ENCODE assay signal across 13 cellular contexts in the genomic region with DNA sequence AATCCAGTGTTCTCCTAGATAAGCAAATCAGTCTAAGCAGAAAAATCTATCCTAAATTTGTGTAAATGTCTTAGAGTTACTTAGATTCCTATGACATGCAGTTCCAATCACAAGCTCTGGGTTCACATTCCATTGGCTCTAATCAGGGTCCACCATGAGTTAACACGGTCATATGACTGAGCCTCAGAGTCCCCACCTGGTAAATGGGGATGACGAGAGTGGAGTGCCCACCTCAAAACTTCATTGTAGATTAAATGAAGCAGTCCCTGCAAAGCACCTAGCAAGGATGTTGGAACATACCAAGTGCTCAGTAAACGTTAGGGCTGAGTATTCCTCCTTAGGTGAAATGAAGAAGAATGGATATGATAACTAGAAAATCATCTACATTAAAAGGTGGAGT. TPM values are rescaled to one million over a fixed set of nuclear protein-coding genes. Genes with fewer than 3 reads are reported as not detected.
A peak's percentile ranks its signal among the peaks of the same experiment; 100 is the strongest.
DNase-seq lines count a peak whose midpoint lies in the region; ATAC-seq and TF ChIP-seq lines count a peak whose summit lies in the region.
"Had no signal": no experiment of that assay in that cellular context is flagged by ENCODE, and none has a peak within 500 bp of the region (broad histone marks: within the 10 kb centered on the region; RNA-seq: fewer than 3 reads in every experiment).

No MANE protein-coding gene starts in this region.

- H4K8ac ChIP-seq in H9 (replicated peaks; ENCODE audit: insufficient read length, low read depth, low read length) (no peak overlapping the region), mesendoderm (ENCODE audit: low read depth, low read length) (no peak overlapping the region)

- in situ Hi-C loops in G401 (cut with HindIII; ENCODE audit: low sequenced_read_pairs), result no loop called here

- no peak overlapping the region for H2BK5ac ChIP-seq in H9 (ENCODE audit: insufficient read length, low read length)
- no peak overlapping the region for H2BK5ac ChIP-seq in mesendoderm (ENCODE audit: low read length)

- H3K79me1 ChIP-seq in H9 (ENCODE audit: insufficient read depth, low read depth, low read length, poor library complexity, severe bottlenecking) (no peaks in the 10 kb centered on the region), mesendoderm (ENCODE audit: low read length) (no peaks in the 10 kb centered on the region)

- no peaks in the 10 kb centered on the region for H3K9me3 ChIP-seq in H9 (ENCODE audit: control insufficient read depth, low read depth, low read length)
- no peaks in the 10 kb centered on the region for H3K9me3 ChIP-seq in OCI-LY7 (ENCODE audit: low read length)

- no CpG with 5 or more reads among the region's 3 CpGs for WGBS in H9 (ENCODE audit: extremely low coverage, insufficient read length, low lambda C conversion rate)
- no CpG with 5 or more reads among the region's 3 CpGs for WGBS in mesendoderm (ENCODE audit: extremely low coverage, insufficient coverage, low lambda C conversion rate)

- no peak overlapping the region for H2BK15ac ChIP-seq in H9 (ENCODE audit: low read depth, low read length)
- no peak overlapping the region for H2BK15ac ChIP-seq in mesendoderm (replicated peaks; ENCODE audit: low read depth)

- H3K4me1 ChIP-seq in H9 (ENCODE audit: insufficient read depth, low read length) (peaks cover 19% of the 10 kb centered on the region; the same call in 1 of the 2 replicates), mesendoderm (ENCODE audit: control insufficient read depth, low read depth, low read length) (peaks cover 10% of the 10 kb centered on the region), OCI-LY7 (ENCODE audit: insufficient read depth, low read length, poor library complexity, severe bottlenecking) (peaks cover 6% of the 10 kb centered on the region)

- H3K27ac Mint-ChIP-seq in Calu3 (ENCODE audit: unreplicated experiment) (peak overlapping the region; percentile 19), H9 (peak overlapping the region in 1 of 3 experiments; percentile 25; a peak in 1 of 7 replicates)
- peak overlapping the region; percentile 54 for H3K27ac Mint-ChIP-seq in activated T-helper 17 cell treated with anti-CD3 and anti-CD28 coated beads, Interleukin-2, amount 50 U/mL, for 72 hours

- H3K18ac ChIP-seq in H9 (ENCODE audit: insufficient read length, low read depth, low read length), result no peak overlapping the region
- peak overlapping the region; percentile 60 for H3K18ac ChIP-seq in mesendoderm (ENCODE audit: low read length)

- no peaks in the 10 kb centered on the region for H3K9me2 ChIP-seq in OCI-LY7 (ENCODE audit: insufficient read depth, low read length)

- no peaks in the 10 kb centered on the region for H3K9me3 Mint-ChIP-seq in Calu3 (ENCODE audit: low read depth, unreplicated experiment)
- H3K9me3 Mint-ChIP-seq in H9, result no peaks in the 10 kb centered on the region
- no peaks in the 10 kb centered on the region for H3K9me3 Mint-ChIP-seq in activated T-helper 17 cell treated with anti-CD3 and anti-CD28 coated beads, Interleukin-2, amount 50 U/mL, for 72 hours

- H3K9ac ChIP-seq in H9 (ENCODE audit: extremely low read depth, insufficient read length, low read length), result no peak overlapping the region
- no peak overlapping the region for H3K9ac ChIP-seq in mesendoderm (ENCODE audit: low read length)

- H3K4me1 Mint-ChIP-seq in Calu3 (ENCODE audit: low read depth, unreplicated experiment) (peaks cover 8% of the 10 kb centered on the region), H9 (peaks cover 74 to 82% of the 10 kb centered on the region in 2 experiments)
- peaks cover 29% of the 10 kb centered on the region for H3K4me1 Mint-ChIP-seq in activated T-helper 17 cell treated with anti-CD3 and anti-CD28 coated beads, Interleukin-2, amount 50 U/mL, for 72 hours

- H3K4me3 ChIP-seq in mesendoderm (ENCODE audit: low read length) (no peak overlapping the region), OCI-LY7 (ENCODE audit: low read depth, low read length, poor library complexity, severe bottlenecking) (no peak overlapping the region)

- TF ChIP-seq CTCF in Calu3 (IDR thresholded peaks at IDR 0.05; ENCODE audit: unreplicated experiment) (no peak), H9 (conservative IDR thresholded peaks at IDR 0.05) (no peak), OCI-LY7 (conservative IDR thresholded peaks at IDR 0.05; ENCODE audit: low read length) (no peak)

- H4K91ac ChIP-seq in H9 (ENCODE audit: insufficient read length, low read depth, low read length), result no peak overlapping the region

- no TSS peak for BruUV-seq in Calu3 (replicated peaks; lab: Mats Ljungman, UMichigan)
- no TSS peak for BruUV-seq in OCI-LY7 (replicated peaks; lab: Mats Ljungman, UMichigan)

- H2AFZ ChIP-seq in H9 (ENCODE audit: low read length) (no peak overlapping the region), OCI-LY7 (ENCODE audit: low read length) (no peak overlapping the region)

- peaks cover 9% of the 10 kb centered on the region for H3K23me2 ChIP-seq in H9 (ENCODE audit: insufficient read length, low read depth, low read length, poor library complexity, severe bottlenecking)

- POLR2A ChIA-PET in OCI-LY7 (lab: Charles Lee), result interaction anchor here (0.5 to 0.8 kb wide), 3 partner anchors 19 to 134 kb away, joined by 3 read pairs; no protein-coding TSS in a partner anchor

- H2BK120ac ChIP-seq in H9 (ENCODE audit: low read depth, low read length, poor library complexity, severe bottlenecking), result no peak overlapping the region
- no peak overlapping the region for H2BK120ac ChIP-seq in mesendoderm (ENCODE audit: low read depth, low read length)

- H3K36me3 ChIP-seq in mesendoderm (ENCODE audit: control insufficient read depth, insufficient read depth, low read length) (no peaks in the 10 kb centered on the region), OCI-LY7 (ENCODE audit: insufficient read depth, low read length) (no peaks in the 10 kb centered on the region)

- peaks cover 6% of the 10 kb centered on the region; the same call in 1 of the 2 replicates for H3K79me2 ChIP-seq in H9 (ENCODE audit: insufficient read depth, low read length)
- H3K79me2 ChIP-seq in mesendoderm (ENCODE audit: control insufficient read depth, insufficient read depth, low read length), result no peaks in the 10 kb centered on the region
- no peaks in the 10 kb centered on the region for H3K79me2 ChIP-seq in OCI-LY7 (ENCODE audit: insufficient read depth, low read depth, low read length)

- no peak overlapping the region for H2BK12ac ChIP-seq in H9 (ENCODE audit: insufficient read length, low read depth, low read length)

- H3K36me3 Mint-ChIP-seq in Calu3 (ENCODE audit: insufficient read depth, unreplicated experiment) (no peaks in the 10 kb centered on the region), H9 (ENCODE audit: insufficient read depth in 1 of 3, low read depth in 3 of 3) (no peaks in the 10 kb centered on the region; a peak in 2 of 7 replicates)
- H3K36me3 Mint-ChIP-seq in activated T-helper 17 cell treated with anti-CD3 and anti-CD28 coated beads, Interleukin-2, amount 50 U/mL, for 72 hours (ENCODE audit: low read depth), result no peaks in the 10 kb centered on the region

- H3K23ac ChIP-seq in H9 (ENCODE audit: insufficient read length, low read depth, low read length), result no peak overlapping the region
- H3K23ac ChIP-seq in mesendoderm (ENCODE audit: low read length), result no peak overlapping the region

- H3K4me2 ChIP-seq in H9 (ENCODE audit: insufficient read depth, insufficient read length, low read length) (peak overlapping the region; percentile 56), mesendoderm (ENCODE audit: low read length) (no peak overlapping the region), OCI-LY7 (ENCODE audit: low read length) (no peak overlapping the region)

- H3K27ac ChIP-seq in H9 (ENCODE audit: insufficient read length, low read depth, low read length) (no peak overlapping the region), mesendoderm (ENCODE audit: low read depth, low read length) (no peak overlapping the region), OCI-LY7 (ENCODE audit: low read depth, low read length, poor library complexity, severe bottlenecking) (no peak overlapping the region)
- H3K27ac ChIP-seq: C4-2B had no signal

- no peak overlapping the region for H3K4me3 Mint-ChIP-seq in Calu3 (ENCODE audit: low read depth, unreplicated experiment)
- H3K4me3 Mint-ChIP-seq in H9, result peak overlapping the region; percentile 62 to 81; a peak in 4 of 5 replicates
- H3K4me3 Mint-ChIP-seq in activated T-helper 17 cell treated with anti-CD3 and anti-CD28 coated beads, Interleukin-2, amount 50 U/mL, for 72 hours, result peak overlapping the region; percentile 23

- no peak overlapping the region for H2BK20ac ChIP-seq in H9 (ENCODE audit: low read depth, low read length, poor library complexity, severe bottlenecking)

- H2AK5ac ChIP-seq in H9 (ENCODE audit: insufficient read length, low read length) (no peak overlapping the region), mesendoderm (ENCODE audit: low read length) (no peak overlapping the region)

- no peaks in the 10 kb centered on the region for H3K27me3 ChIP-seq in H9 (ENCODE audit: insufficient read depth, low read length)
- H3K27me3 ChIP-seq in mesendoderm (ENCODE audit: insufficient read depth, low read length, poor library complexity), result no peaks in the 10 kb centered on the region

- H3T11ph ChIP-seq in H9 (ENCODE audit: low read length), result no peak overlapping the region

- peaks cover 17% of the 10 kb centered on the region for H3K27me3 Mint-ChIP-seq in Calu3 (ENCODE audit: unreplicated experiment)
- no peaks in the 10 kb centered on the region for H3K27me3 Mint-ChIP-seq in H9 (ENCODE audit: low read depth)
- H3K27me3 Mint-ChIP-seq in activated T-helper 17 cell treated with anti-CD3 and anti-CD28 coated beads, Interleukin-2, amount 50 U/mL, for 72 hours, result no peaks in the 10 kb centered on the region

- ATAC-seq in activated T-helper 17 cell treated with anti-CD3 and anti-CD28 coated beads, Interleukin-2, amount 50 U/mL, for 72 hours (replicated peaks), result no peak

- DNase-seq in Calu3, result no peak
- no peak for DNase-seq in H9
- DNase-seq in mesendoderm, result peak; percentile 71
- no peak for DNase-seq in OCI-LY7 (ENCODE audit: low spot score)
- no peak for DNase-seq in T-helper 1 cell
- no peak for DNase-seq in G401 (ENCODE audit: low spot score)
- DNase-seq: DMS 273 treated with DMSO at 0.1 percent for 48 hours, NCI-H1105 treated with DMSO at 0.1 percent for 48 hours, NCI-H187, NCI-H526 treated with DMSO at 0.1 percent for 48 hours, SHP77 had no signal

- no peak overlapping the region for H4K5ac ChIP-seq in H9 (ENCODE audit: insufficient read length, low read depth, low read length)
- no peak overlapping the region for H4K5ac ChIP-seq in mesendoderm (ENCODE audit: low read length)

- CTCF ChIA-PET in Calu3 (lab: Charles Lee) (interaction anchor here (0.5 kb wide), 1 partner anchor 54 kb away, joined by 3 read pairs; no protein-coding TSS in a partner anchor), OCI-LY7 (lab: Charles Lee; ENCODE audit: unreplicated experiment) (no interaction called here)

- no peak overlapping the region for H3K4ac ChIP-seq in H9 (ENCODE audit: low read depth, low read length)
- no peak overlapping the region for H3K4ac ChIP-seq in mesendoderm (ENCODE audit: low read depth, low read length)

- H4K20me1 ChIP-seq in H9 (ENCODE audit: control insufficient read depth, insufficient read depth, insufficient read length) (no peaks in the 10 kb centered on the region), OCI-LY7 (ENCODE audit: insufficient read depth, low read length) (no peaks in the 10 kb centered on the region)

- intact Hi-C loops in Calu3 (cut with micrococcal nuclease; ENCODE audit: unreplicated experiment), result no loop called here
- intact Hi-C loops in OCI-LY7 (cut with micrococcal nuclease; ENCODE audit: unreplicated experiment), result no loop called here

- H3K14ac ChIP-seq in H9 (ENCODE audit: insufficient read depth, low read length), result no peak overlapping the region

- H3K56ac ChIP-seq in H9 (ENCODE audit: insufficient read length, low read depth, low read length), result no peak overlapping the region
- H3K56ac ChIP-seq in mesendoderm (ENCODE audit: low read length), result no peak overlapping the region

RNA-seq across cellular contexts. Expression of a gene that starts 3.1 kb away (rescaled TPM):
- total RNA-seq in Calu3 (2022) (26.5 and 38.4 TPM in 2 replicates), H9 (2021) (29.0 and 29.9 TPM in 2 replicates), OCI-LY7 (2022) (466 and 503 TPM in 2 replicates)
- total RNA-seq in activated T-helper 17 cell treated with anti-CD3 and anti-CD28 coated beads, Interleukin-2, amount 50 U/mL, for 72 hours, result 100 to 1,000 TPM; 309 to 471 TPM
- 23.7 TPM for polyA plus RNA-seq in mesendoderm (2013, experiment 1 of 2)
- polyA plus RNA-seq in mesendoderm (2013, experiment 2 of 2), result 24.2 TPM
- 203 and 210 TPM in 2 replicates for total RNA-seq in OCI-LY7 (2014; rRNA removed; shearing (Covaris generic))
- 50.3 and 61.7 TPM in 2 replicates for total RNA-seq in G401 (2014; rRNA removed; shearing (Covaris generic))
